Comparison of ENCODE assay signal across 24 cellular contexts in genomic region chr2:44902178-44902577, GRCh38. TPM values are rescaled to one million over a fixed set of nuclear protein-coding genes. Genes with fewer than 3 reads are reported as not detected.
A peak's percentile ranks its signal among the peaks of the same experiment; 100 is the strongest.
DNase-seq lines count a peak whose midpoint lies in the region; ATAC-seq and TF ChIP-seq lines count a peak whose summit lies in the region.
"Had no signal": no experiment of that assay in that cellular context is flagged by ENCODE, and none has a peak within 500 bp of the region (broad histone marks: within the 10 kb centered on the region; RNA-seq: fewer than 3 reads in every experiment).

No MANE protein-coding gene starts in this region.

- no peaks in the 10 kb centered on the region for H3K79me2 ChIP-seq in SK-N-SH (ENCODE audit: insufficient read depth)

- H3K27ac Mint-ChIP-seq in activated naive CD4-positive, alpha-beta T cell treated with anti-CD3 and anti-CD28 coated beads for 36 hours, result no peak overlapping the region
- H3K27ac Mint-ChIP-seq: CD4-positive, alpha-beta T cell; IgD-negative memory B cell; T-cell had no signal

- H3K9me3 ChIP-seq in SK-N-SH, result no peaks in the 10 kb centered on the region
- H3K9me3 ChIP-seq: A549; BLaER1 treated with 17β-estradiol and CSF1 and Interleukin-3, amounts not matched to agents 10 nM and 100 nM had no signal

- no peaks in the 10 kb centered on the region for H3K4me1 Mint-ChIP-seq in activated naive CD4-positive, alpha-beta T cell treated with anti-CD3 and anti-CD28 coated beads for 36 hours (ENCODE audit: low read depth)
- H3K4me1 Mint-ChIP-seq: T-cell had no signal

- no peak for TF ChIP-seq RAD21 in SK-N-SH (IDR thresholded peaks at IDR 0.05; ENCODE audit: low read length)

- H2AFZ ChIP-seq in SK-N-SH (ENCODE audit: low read depth), result no peak overlapping the region

- H3K9me3 Mint-ChIP-seq in activated naive CD4-positive, alpha-beta T cell treated with anti-CD3 and anti-CD28 coated beads for 36 hours, result no peaks in the 10 kb centered on the region
- H3K9me3 Mint-ChIP-seq: CD4-positive, alpha-beta T cell; T-cell had no signal

- peaks cover 25% of the 10 kb centered on the region for H3K27me3 Mint-ChIP-seq in activated naive CD4-positive, alpha-beta T cell treated with anti-CD3 and anti-CD28 coated beads for 36 hours (ENCODE audit: low read depth)

- no peak overlapping the region for H3K9ac ChIP-seq in SK-N-SH
- H3K9ac ChIP-seq: BLaER1 treated with 17β-estradiol and CSF1 and Interleukin-3, amounts not matched to agents 10 nM and 100 nM; KMS-11 had no signal

- CTCF ChIA-PET in SK-N-SH (lab: Yijun Ruan, JAX), result interaction anchor here (0.6 to 1.3 kb wide), 3 partner anchors 24 to 510 kb away, joined by 3 to 5 read pairs (median 3); no protein-coding TSS in a partner anchor
- CTCF ChIA-PET in activated naive CD4-positive, alpha-beta T cell treated with anti-CD3 and anti-CD28 coated beads for 36 hours (lab: Charles Lee), result no interaction called here

- H3F3A ChIP-seq in SK-N-SH (replicated peaks; ENCODE audit: insufficient read depth), result no peaks in the 10 kb centered on the region

- POLR2A ChIA-PET in SK-N-SH (lab: Yijun Ruan, JAX), result no interaction called here

- H3K27ac ChIP-seq in SK-N-SH (ENCODE audit: low read depth in 2 of 2, low read length in 1 of 2) (no peak overlapping the region), VCaP (peak overlapping the region; percentile 80)
- H3K27ac ChIP-seq: A549; BLaER1 treated with 17β-estradiol and CSF1 and Interleukin-3, amounts not matched to agents 10 nM and 100 nM; HL-60; KMS-11 had no signal

- no peak for ATAC-seq in SK-N-SH treated with all-trans-retinoic acid at 6 μM for 48 hours
- ATAC-seq: A549, PC-3, T-cell had no signal

- intact Hi-C loops in activated naive CD4-positive, alpha-beta T cell treated with anti-CD3 and anti-CD28 coated beads for 36 hours (cut with micrococcal nuclease), result no loop called here

- DNase-seq in SK-N-SH (peak; percentile 54), NCI-H1092 treated with DMSO at 0.1 percent for 48 hours (lab: John Stamatoyannopoulos, UW) (peak; percentile 73), NCI-H510A treated with DMSO at 0.1 percent for 48 hours (lab: John Stamatoyannopoulos, UW) (no peak)
- DNase-seq in NK-92 treated with Interleukin-12 subunit alpha and Interleukin-12 subunit beta, amount 100 ng/mL, for 24 hours (lab: John Stamatoyannopoulos, UW), result no peak
- DNase-seq in activated naive CD4-positive, alpha-beta T cell treated with anti-CD3 and anti-CD28 coated beads for 36 hours, result no peak
- DNase-seq: AML-193; CD4-positive, alpha-beta T cell; DMS 273 treated with DMSO at 0.1 percent for 48 hours; DMS79; GF-D8; GOT3; HCEC 1CT; NCI-H187; NCI-H2171; NCI-H524 treated with DMSO at 0.1 percent for 48 hours; PC-3; T-cell had no signal

- WGBS in SK-N-SH (ENCODE audit: low lambda C conversion rate), result 45% methylated on average over 6 of the region's 6 CpGs

- no peak for TF ChIP-seq CTCF in SK-N-SH (IDR thresholded peaks at IDR 0.05)
- no peak for TF ChIP-seq CTCF in VCaP (conservative IDR thresholded peaks at IDR 0.05)

- H3K4me3 Mint-ChIP-seq in activated naive CD4-positive, alpha-beta T cell treated with anti-CD3 and anti-CD28 coated beads for 36 hours, result no peak overlapping the region
- H3K4me3 Mint-ChIP-seq: CD4-positive, alpha-beta T cell; IgD-negative memory B cell; T-cell had no signal

- H3K4me2 ChIP-seq in SK-N-SH, result no peak overlapping the region
- H3K4me2 ChIP-seq: A549; BLaER1 treated with 17β-estradiol and CSF1 and Interleukin-3, amounts not matched to agents 10 nM and 100 nM; KMS-11 had no signal

- H3K9me2 ChIP-seq in SK-N-SH, result no peaks in the 10 kb centered on the region

- H4K20me1 ChIP-seq in SK-N-SH (ENCODE audit: insufficient read depth), result no peaks in the 10 kb centered on the region
- H4K20me1 ChIP-seq: BLaER1 treated with 17β-estradiol and CSF1 and Interleukin-3, amounts not matched to agents 10 nM and 100 nM had no signal

- H3K36me3 Mint-ChIP-seq in activated naive CD4-positive, alpha-beta T cell treated with anti-CD3 and anti-CD28 coated beads for 36 hours (ENCODE audit: low read depth), result no peaks in the 10 kb centered on the region
- H3K36me3 Mint-ChIP-seq: IgD-negative memory B cell, T-cell had no signal

- H3K36me3 ChIP-seq in SK-N-SH (replicated peaks in 1 of 2; ENCODE audit: control insufficient read depth in 1 of 2, insufficient read depth in 2 of 2, low read length in 1 of 2), result no peaks in the 10 kb centered on the region
- H3K36me3 ChIP-seq: BLaER1 treated with 17β-estradiol and CSF1 and Interleukin-3, amounts not matched to agents 10 nM and 100 nM had no signal

- H3K4me1 ChIP-seq in SK-N-SH (ENCODE audit: control insufficient read depth in 1 of 2, insufficient read depth in 2 of 2, low read depth in 1 of 2, low read length in 1 of 2), result peaks cover 0 to 17% of the 10 kb centered on the region in 2 experiments; a peak in 2 of 4 replicates
- H3K4me1 ChIP-seq: A549; BLaER1 treated with 17β-estradiol and CSF1 and Interleukin-3, amounts not matched to agents 10 nM and 100 nM had no signal

- no peak for TF ChIP-seq EP300 in SK-N-SH (IDR thresholded peaks at IDR 0.05; ENCODE audit: borderline replicate concordance in 1 of 2, low read depth in 1 of 2, low read length in 1 of 2)

- no peak overlapping the region for H3K4me3 ChIP-seq in SK-N-SH (ENCODE audit: low read depth in 2 of 2, low read length in 1 of 2)
- H3K4me3 ChIP-seq: A549; BLaER1 treated with 17β-estradiol and CSF1 and Interleukin-3, amounts not matched to agents 10 nM and 100 nM had no signal

- H3K27me3 ChIP-seq in SK-N-SH (ENCODE audit: insufficient read depth), result peaks cover 15% of the 10 kb centered on the region; the same call in 1 of the 2 replicates
- H3K27me3 ChIP-seq: BLaER1 treated with 17β-estradiol and CSF1 and Interleukin-3, amounts not matched to agents 10 nM and 100 nM had no signal

TF ChIP-seq in SK-N-SH, 30 proteins besides CTCF, POLR2A, EP300 and RAD21:
- no peak for TF ChIP-seq POLR2AphosphoS5 (IDR thresholded peaks at IDR 0.05; ENCODE audit: low read depth, low read length)
- peak; percentile 49 for TF ChIP-seq GATA2 (CRISPR knock-in tag; IDR thresholded peaks at IDR 0.05)

TF ChIP-seq in SK-N-SH treated with all-trans-retinoic acid at 6 μM for 48 hours, 23 proteins besides CTCF, POLR2A, EP300 and RAD21 (continues in another document):
- TF ChIP-seq SNAI2 (CRISPR knock-in tag; IDR thresholded peaks at IDR 0.05) (no peak), CREB5 (CRISPR knock-in tag; IDR thresholded peaks at IDR 0.05; ENCODE audit: low read depth) (no peak), OSR1 (CRISPR knock-in tag; IDR thresholded peaks at IDR 0.05) (no peak), TOX (CRISPR knock-in tag; IDR thresholded peaks at IDR 0.05; ENCODE audit: borderline replicate concordance) (no peak), TSHZ2 (CRISPR knock-in tag; IDR thresholded peaks at IDR 0.05) (no peak), ESRRG (CRISPR knock-in tag; IDR thresholded peaks at IDR 0.05) (no peak), ZC3H10 (CRISPR knock-in tag; IDR thresholded peaks at IDR 0.05) (no peak), GLIS3 (CRISPR knock-in tag; IDR thresholded peaks at IDR 0.05) (no peak)

RNA-seq across cellular contexts. Expression of gene SIX3, which starts 39.3 kb away (rescaled TPM):
- 0.58 and 0.67 TPM in 2 replicates for polyA plus RNA-seq in SK-N-SH (2012; rRNA removed)
- polyA plus RNA-seq in SK-N-SH (2012; cell fraction: cytosol; rRNA removed), result 0.98 and 2.1 TPM in 2 replicates
- 0.77 and 1.7 TPM in 2 replicates for polyA plus RNA-seq in SK-N-SH (2012; cell fraction: nucleus; rRNA removed)
- total RNA-seq in activated naive CD4-positive, alpha-beta T cell treated with anti-CD3 and anti-CD28 coated beads for 36 hours, result not detected
- total RNA-seq: CD4-positive, alpha-beta T cell had no signal
- polyA plus RNA-seq: IgD-negative memory B cell had no signal

Comparison
In these comparisons a context has a peak if more than half of its experiments do, and no peak if none do; other contexts are left out.
1. DNase-seq: peak in SK-N-SH (single experiment) and NCI-H1092 treated with DMSO at 0.1 percent for 48 hours (single experiment); none in NK-92 treated with Interleukin-12 subunit alpha and Interleukin-12 subunit beta, amount 100 ng/mL, for 24 hours (single experiment), NCI-H510A treated with DMSO at 0.1 percent for 48 hours (single experiment) and activated naive CD4-positive, alpha-beta T cell treated with anti-CD3 and anti-CD28 coated beads for 36 hours (single experiment).